Comparison of ENCODE assay signal across 1 cellular context in the genomic region with DNA sequence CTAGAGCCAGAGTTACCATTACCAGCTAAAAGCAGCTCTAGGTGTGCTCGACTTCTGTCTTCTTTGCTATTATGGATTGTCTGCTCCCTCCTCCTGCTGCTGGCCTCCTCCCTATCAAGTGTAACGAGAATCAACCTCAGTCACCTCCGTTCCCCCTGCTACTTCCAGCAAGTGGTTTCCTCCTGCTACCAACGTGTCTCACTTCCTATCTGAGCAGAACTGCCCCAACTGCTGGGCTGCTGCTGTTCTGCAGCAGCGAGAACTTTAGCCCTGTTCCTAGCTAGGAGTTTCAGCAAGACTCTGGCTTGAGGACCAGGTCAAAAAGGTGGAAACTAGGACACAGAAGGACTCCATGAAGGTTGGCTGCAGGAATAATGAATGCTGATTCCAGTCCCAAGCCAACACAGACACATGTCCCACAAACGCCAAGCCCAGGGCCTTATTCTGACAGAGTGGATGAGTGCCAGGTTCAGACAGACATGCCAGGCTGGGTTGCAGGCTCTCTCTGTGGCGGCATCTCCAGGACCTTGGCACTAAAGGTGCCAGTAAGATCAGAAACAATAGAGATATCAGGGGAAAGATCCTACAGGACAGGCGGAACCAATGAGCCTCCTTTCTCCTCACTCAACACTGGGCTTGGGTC.
TF ChIP-seq lines count a peak whose summit lies in the region.

No MANE protein-coding gene starts in this region.

TF ChIP-seq in GM23338, 12 proteins besides CTCF, POLR2A, EP300 and RAD21 (continued from another document):
- no peak for TF ChIP-seq REST (IDR thresholded peaks at IDR 0.05; ENCODE audit: unreplicated experiment)
- TF ChIP-seq ETS1 (IDR thresholded peaks at IDR 0.05), result no peak
- no peak for TF ChIP-seq ZNF462 (CRISPR knock-in tag; IDR thresholded peaks at IDR 0.05)
- no peak for TF ChIP-seq ZNF331 (CRISPR knock-in tag; IDR thresholded peaks at IDR 0.05; ENCODE audit: low read depth)
